In the genomic region with DNA sequence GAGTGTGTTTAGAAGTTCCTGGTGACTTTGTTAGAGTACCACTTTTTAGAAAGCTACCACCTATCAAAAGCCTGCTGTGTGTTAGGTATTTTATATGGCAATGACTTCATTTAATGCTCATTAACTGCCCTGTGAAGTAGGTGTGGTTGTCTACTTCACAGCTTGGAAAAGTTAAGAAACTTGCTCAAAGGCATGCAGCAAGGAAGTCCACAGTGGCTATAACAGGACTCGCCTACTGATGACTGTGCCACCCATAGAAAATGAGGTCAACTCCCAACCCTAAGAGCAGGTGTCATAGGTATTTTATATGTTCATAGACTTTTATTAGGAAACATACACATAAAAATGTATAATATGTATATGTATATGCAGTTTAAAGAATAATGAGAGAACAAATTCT, we compare ENCODE assay signal across 23 cellular contexts.
DNase-seq lines count a peak whose midpoint lies in the region; ATAC-seq and TF ChIP-seq lines count a peak whose summit lies in the region.
"Had no signal": no experiment of that assay in that cellular context is flagged by ENCODE, and none has a peak within 500 bp of the region (broad histone marks: within the 10 kb centered on the region; RNA-seq: fewer than 3 reads in every experiment).

No MANE protein-coding gene starts in this region.

- ATAC-seq in esophagus mucosa (peak; percentile 64), mucosa of descending colon (peak; percentile 48), GM21381 (IDR thresholded peaks at IDR 0.05; ENCODE audit: unreplicated experiment) (no peak)
- ATAC-seq: GM12878 had no signal

- intact Hi-C loops in mucosa of descending colon (cut with DNase I, micrococcal nuclease): no loop called here

- no peak overlapping the region for H3K4me3 ChIP-seq in HEK293 (ENCODE audit: low read depth, low read length)
- no peak overlapping the region for H3K4me3 ChIP-seq in mucosa of descending colon
- H3K4me3 ChIP-seq: BLaER1, GM12878 had no signal

- H3K4me1 ChIP-seq in HEK293 (ENCODE audit: control insufficient read depth, insufficient read depth, low read length): no peaks in the 10 kb centered on the region
- no peaks in the 10 kb centered on the region for H3K4me1 ChIP-seq in mucosa of descending colon (ENCODE audit: low read depth)
- H3K4me1 ChIP-seq: BE2C, BLaER1 had no signal

- H3K9me3 ChIP-seq in HEK293 (ENCODE audit: control insufficient read depth, insufficient read depth, low read depth, low read length): no peaks in the 10 kb centered on the region
- H3K9me3 ChIP-seq in mucosa of descending colon: no peaks in the 10 kb centered on the region
- H3K9me3 ChIP-seq: BE2C, BLaER1 had no signal

- CTCF ChIA-PET in HEK293 (lab: Yijun Ruan, JAX): interaction anchor here (0.6 to 2.4 kb wide), 3 partner anchors 22 to 451 kb away, joined by 3 to 8 read pairs (median 4); no protein-coding TSS in a partner anchor

- no peak overlapping the region for H3K27ac ChIP-seq in HEK293 (ENCODE audit: extremely low read depth, low read depth, low read length)
- H3K27ac ChIP-seq: BLaER1 had no signal

- POLR2A ChIA-PET in HEK293 (lab: Yijun Ruan, JAX): no interaction called here

- H3K36me3 ChIP-seq in HEK293 (ENCODE audit: control insufficient read depth in 2 of 2, insufficient read depth in 1 of 2, low read length in 2 of 2): no peaks in the 10 kb centered on the region
- no peaks in the 10 kb centered on the region for H3K36me3 ChIP-seq in mucosa of descending colon (ENCODE audit: low read depth)
- H3K36me3 ChIP-seq: BE2C, BLaER1 had no signal

- no peak for DNase-seq in mucosa of descending colon
- no peak for DNase-seq in activated T-cell treated with anti-CD3 and anti-CD28 coated beads for 4 hours
- no peak for DNase-seq in SKM-1 (lab: John Stamatoyannopoulos, UW; ENCODE audit: unreplicated experiment)
- DNase-seq: 8988T; ACHN; BE2C; C1 segment of cervical spinal cord; CD4-positive, alpha-beta memory T cell; CD4-positive, CD25-positive, alpha-beta regulatory T cell; CD8-positive, alpha-beta memory T cell; COR-L47; DMS 273 treated with DMSO at 0.1 percent for 48 hours; DMS153; DMS53; DMS79; DND-41; EL; GDM1 had no signal

- TF ChIP-seq CTCF in HEK293 (tag by site-specific recombination; IDR thresholded peaks at IDR 0.05) (no peak), mucosa of descending colon (IDR thresholded peaks at IDR 0.05) (no peak)

TF ChIP-seq in HEK293, 187 proteins besides CTCF, POLR2A, EP300 and RAD21:
- TF ChIP-seq FEZF1 (tag by site-specific recombination; IDR thresholded peaks at IDR 0.05): peak; percentile 44; the same call in 1 of the 2 replicates
- TF ChIP-seq, protein P1, sequence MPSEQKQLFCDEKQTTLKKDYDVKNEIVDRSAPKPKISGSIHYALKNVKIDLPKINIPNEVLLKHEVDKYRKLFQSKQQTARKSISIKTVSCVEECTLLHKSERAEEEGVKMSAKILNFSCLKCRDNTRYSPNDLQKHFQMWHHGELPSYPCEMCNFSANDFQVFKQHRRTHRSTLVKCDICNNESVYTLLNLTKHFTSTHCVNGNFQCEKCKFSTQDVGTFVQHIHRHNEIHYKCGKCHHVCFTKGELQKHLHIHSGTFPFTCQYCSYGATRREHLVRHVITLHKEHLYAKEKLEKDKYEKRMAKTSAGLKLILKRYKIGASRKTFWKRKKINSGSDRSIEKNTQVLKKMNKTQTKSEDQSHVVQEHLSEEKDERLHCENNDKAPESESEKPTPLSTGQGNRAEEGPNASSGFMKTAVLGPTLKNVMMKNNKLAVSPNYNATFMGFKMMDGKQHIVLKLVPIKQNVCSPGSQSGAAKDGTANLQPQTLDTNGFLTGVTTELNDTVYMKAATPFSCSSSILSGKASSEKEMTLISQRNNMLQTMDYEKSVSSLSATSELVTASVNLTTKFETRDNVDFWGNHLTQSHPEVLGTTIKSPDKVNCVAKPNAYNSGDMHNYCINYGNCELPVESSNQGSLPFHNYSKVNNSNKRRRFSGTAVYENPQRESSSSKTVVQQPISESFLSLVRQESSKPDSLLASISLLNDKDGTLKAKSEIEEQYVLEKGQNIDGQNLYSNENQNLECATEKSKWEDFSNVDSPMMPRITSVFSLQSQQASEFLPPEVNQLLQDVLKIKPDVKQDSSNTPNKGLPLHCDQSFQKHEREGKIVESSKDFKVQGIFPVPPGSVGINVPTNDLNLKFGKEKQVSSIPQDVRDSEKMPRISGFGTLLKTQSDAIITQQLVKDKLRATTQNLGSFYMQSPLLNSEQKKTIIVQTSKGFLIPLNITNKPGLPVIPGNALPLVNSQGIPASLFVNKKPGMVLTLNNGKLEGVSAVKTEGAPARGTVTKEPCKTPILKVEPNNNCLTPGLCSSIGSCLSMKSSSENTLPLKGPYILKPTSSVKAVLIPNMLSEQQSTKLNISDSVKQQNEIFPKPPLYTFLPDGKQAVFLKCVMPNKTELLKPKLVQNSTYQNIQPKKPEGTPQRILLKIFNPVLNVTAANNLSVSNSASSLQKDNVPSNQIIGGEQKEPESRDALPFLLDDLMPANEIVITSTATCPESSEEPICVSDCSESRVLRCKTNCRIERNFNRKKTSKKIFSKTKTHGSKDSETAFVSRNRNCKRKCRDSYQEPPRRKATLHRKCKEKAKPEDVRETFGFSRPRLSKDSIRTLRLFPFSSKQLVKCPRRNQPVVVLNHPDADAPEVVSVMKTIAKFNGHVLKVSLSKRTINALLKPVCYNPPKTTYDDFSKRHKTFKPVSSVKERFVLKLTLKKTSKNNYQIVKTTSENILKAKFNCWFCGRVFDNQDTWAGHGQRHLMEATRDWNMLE (tag by site-specific recombination; conservative IDR thresholded peaks at IDR 0.05; ENCODE audit: low read depth): no peak
- no peak for TF ChIP-seq PRDM1 (tag by site-specific recombination; IDR thresholded peaks at IDR 0.05)
- TF ChIP-seq ZNF48 (tag by site-specific recombination; IDR thresholded peaks at IDR 0.05): no peak
- TF ChIP-seq, protein P2, sequence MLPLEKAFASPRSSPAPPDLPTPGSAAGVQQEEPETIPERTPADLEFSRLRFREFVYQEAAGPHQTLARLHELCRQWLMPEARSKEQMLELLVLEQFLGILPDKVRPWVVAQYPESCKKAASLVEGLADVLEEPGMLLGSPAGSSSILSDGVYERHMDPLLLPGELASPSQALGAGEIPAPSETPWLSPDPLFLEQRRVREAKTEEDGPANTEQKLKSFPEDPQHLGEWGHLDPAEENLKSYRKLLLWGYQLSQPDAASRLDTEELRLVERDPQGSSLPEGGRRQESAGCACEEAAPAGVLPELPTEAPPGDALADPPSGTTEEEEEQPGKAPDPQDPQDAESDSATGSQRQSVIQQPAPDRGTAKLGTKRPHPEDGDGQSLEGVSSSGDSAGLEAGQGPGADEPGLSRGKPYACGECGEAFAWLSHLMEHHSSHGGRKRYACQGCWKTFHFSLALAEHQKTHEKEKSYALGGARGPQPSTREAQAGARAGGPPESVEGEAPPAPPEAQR (tag by site-specific recombination; IDR thresholded peaks at IDR 0.05): no peak
- no peak for TF ChIP-seq ZNF292 (tag by site-specific recombination; IDR thresholded peaks at IDR 0.05; ENCODE audit: borderline replicate concordance, low read depth)
- TF ChIP-seq WT1 (tag by site-specific recombination; IDR thresholded peaks at IDR 0.05): no peak
- TF ChIP-seq ZIC2 (tag by site-specific recombination; IDR thresholded peaks at IDR 0.05): no peak
